Comparison of ENCODE assay signal across 18 cellular contexts in the genomic region with DNA sequence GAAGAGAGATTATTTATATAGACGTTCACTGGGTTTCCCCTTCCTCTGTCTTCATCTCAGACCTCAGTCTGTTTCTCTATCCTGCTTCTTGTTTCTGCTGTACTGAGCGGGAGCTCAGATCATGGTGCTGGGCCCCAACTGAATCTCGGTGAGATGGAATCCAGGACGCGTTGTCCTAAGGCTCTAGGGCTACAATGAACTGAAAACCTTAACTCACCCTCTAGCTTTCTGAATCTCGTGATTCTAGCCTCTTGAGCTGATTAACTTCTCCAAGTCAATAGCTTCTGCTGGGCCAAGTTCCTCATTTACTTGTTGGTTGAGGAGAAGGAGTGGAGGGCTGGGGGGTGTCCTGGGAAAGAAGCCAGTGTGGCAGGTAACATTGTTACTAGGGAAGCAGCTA. TPM values are rescaled to one million over a fixed set of nuclear protein-coding genes. Genes with fewer than 3 reads are reported as not detected.
A peak's percentile ranks its signal among the peaks of the same experiment; 100 is the strongest.
DNase-seq lines count a peak whose midpoint lies in the region; ATAC-seq, FAIRE-seq and TF ChIP-seq lines count a peak whose summit lies in the region.
"Had no signal": no experiment of that assay in that cellular context is flagged by ENCODE, and none has a peak within 500 bp of the region (broad histone marks: within the 10 kb centered on the region; RNA-seq: fewer than 3 reads in every experiment).

No MANE protein-coding gene starts in this region.

- intact Hi-C loops in kidney (cut with DNase I) = no loop called here

- H3K9ac ChIP-seq in kidney (ENCODE audit: low read length in 2 of 2) = peak overlapping the region; percentile 41 to 55

- H3K27ac ChIP-seq in Peyer's patch (peak overlapping the region in 3 of 4 donors; percentile 50 to 70 (median 67)), kidney (ENCODE audit: low read depth in 2 of 2, low read length in 2 of 2) (peak overlapping the region; percentile 80 to 84)
- H3K27ac ChIP-seq: SJSA1, tibial artery had no signal

- TF ChIP-seq POLR2A in H54 (IDR thresholded peaks at IDR 0.05; ENCODE audit: low read depth, low read length) (no peak), Peyer's patch (IDR thresholded peaks at IDR 0.05) (no peak)

- no peak overlapping the region for H3K4me3 Mint-ChIP-seq in activated T-cell treated with anti-CD3 and anti-CD28 coated beads, Interleukin-2, amount 50 U/mL, for 24 hours
- H3K4me3 Mint-ChIP-seq: activated CD8-positive, alpha-beta T cell treated with anti-CD3 and anti-CD28 coated beads, Interleukin-2, amount 10 ng/mL, durations not matched to agents 7 days and 5 days; natural killer cell treated with Interleukin-12 subunit alpha and Interleukin-12 subunit beta and Interleukin-15 and Interleukin-18, amount 100 ng/mL, for 72 hours had no signal

- H3K27ac Mint-ChIP-seq in activated T-cell treated with anti-CD3 and anti-CD28 coated beads, Interleukin-2, amount 50 U/mL, for 24 hours = no peak overlapping the region
- H3K27ac Mint-ChIP-seq: activated CD8-positive, alpha-beta T cell treated with anti-CD3 and anti-CD28 coated beads, Interleukin-2, amount 10 ng/mL, durations not matched to agents 7 days and 5 days; natural killer cell treated with Interleukin-12 subunit alpha and Interleukin-12 subunit beta and Interleukin-15 and Interleukin-18, amount 100 ng/mL, for 72 hours had no signal

- FAIRE-seq in H54 (lab: Jason Lieb, UNC) (peak; percentile 45), kidney (lab: Jason Lieb, UNC) (no peak)
- FAIRE-seq: TTC549 had no signal

- peaks cover 10% of the 10 kb centered on the region for H3K4me1 Mint-ChIP-seq in activated T-cell treated with anti-CD3 and anti-CD28 coated beads, Interleukin-2, amount 50 U/mL, for 24 hours (ENCODE audit: low read depth)

- DNase-seq in H54 (ENCODE audit: insufficient read length, low spot score) = no peak
- DNase-seq in Peyer's patch = peak in 2 of 3 donors; percentile 46 to 50
- DNase-seq in kidney = no peak
- DNase-seq in pons (ENCODE audit: low spot score) = peak; percentile 61
- no peak for DNase-seq in ACHN
- no peak for DNase-seq in activated T-cell treated with anti-CD3 and anti-CD28 coated beads, Interleukin-2, amount 50 U/mL, for 24 hours
- DNase-seq: activated CD8-positive, alpha-beta T cell treated with anti-CD3 and anti-CD28 coated beads, Interleukin-2, amount 10 ng/mL, durations not matched to agents 7 days and 5 days; anterior cingulate cortex; retina; stimulated activated CD4-positive, alpha-beta T cell treated with anti-CD3 and anti-CD28 coated beads, Interleukin-1b, Interleukin-23, amount 100 ng/mL, for 48 hours; stimulated activated CD8-positive, alpha-beta memory T cell treated with anti-CD3 and anti-CD28 coated beads, Interleukin-4, amount 100 ng/mL, for 48 hours had no signal

- H3K27me3 ChIP-seq in Peyer's patch = no peaks in the 10 kb centered on the region
- H3K27me3 ChIP-seq: SJSA1, tibial artery had no signal

- in situ Hi-C loops in ACHN (cut with HindIII; ENCODE audit: low pct_ligation_motif_present, low pct_unique_long_range_greater_than_20kb, low sequenced_read_pairs) = no loop called here

- H3K4me3 ChIP-seq in Peyer's patch = peak overlapping the region in 3 of 4 donors; percentile 17 to 49 (median 48)
- peak overlapping the region; percentile 36 to 77 for H3K4me3 ChIP-seq in kidney (ENCODE audit: low read length in 2 of 2)
- H3K4me3 ChIP-seq: coronary artery, SJSA1, tibial artery had no signal

- no peaks in the 10 kb centered on the region for H3K9me3 ChIP-seq in Peyer's patch
- no peaks in the 10 kb centered on the region for H3K9me3 ChIP-seq in kidney (ENCODE audit: control insufficient read depth in 1 of 2, low read length in 2 of 2)
- H3K9me3 ChIP-seq: SJSA1, tibial artery had no signal

- H3K36me3 ChIP-seq in Peyer's patch = no peaks in the 10 kb centered on the region
- no peaks in the 10 kb centered on the region for H3K36me3 ChIP-seq in kidney (ENCODE audit: control insufficient read depth in 1 of 2, insufficient read depth in 2 of 2, low read length in 2 of 2)
- H3K36me3 ChIP-seq: SJSA1, tibial artery had no signal

- ATAC-seq in GM19455 (IDR thresholded peaks at IDR 0.05; ENCODE audit: unreplicated experiment) (no peak), GM18870 (IDR thresholded peaks at IDR 0.05; ENCODE audit: unreplicated experiment) (no peak)
- ATAC-seq: activated CD8-positive, alpha-beta T cell treated with anti-CD3 and anti-CD28 coated beads, Interleukin-2, amount 10 ng/mL, durations not matched to agents 7 days and 5 days; natural killer cell treated with Interleukin-12 subunit alpha and Interleukin-12 subunit beta and Interleukin-15 and Interleukin-18, amount 100 ng/mL, for 72 hours had no signal

- H3K27me3 Mint-ChIP-seq in activated T-cell treated with anti-CD3 and anti-CD28 coated beads, Interleukin-2, amount 50 U/mL, for 24 hours = peaks cover 5% of the 10 kb centered on the region

- H3K4me1 ChIP-seq in Peyer's patch (peaks cover 0 to 15% (median 0%) of the 10 kb centered on the region in 4 donors), kidney (ENCODE audit: control insufficient read depth in 1 of 2, insufficient read depth in 1 of 2, low read depth in 1 of 2, low read length in 2 of 2) (peaks cover 6 to 12% of the 10 kb centered on the region in 2 donors)
- H3K4me1 ChIP-seq: SJSA1, tibial artery had no signal

- H3K36me3 Mint-ChIP-seq in activated T-cell treated with anti-CD3 and anti-CD28 coated beads, Interleukin-2, amount 50 U/mL, for 24 hours (ENCODE audit: low read depth) = no peaks in the 10 kb centered on the region
- H3K36me3 Mint-ChIP-seq: natural killer cell treated with Interleukin-12 subunit alpha and Interleukin-12 subunit beta and Interleukin-15 and Interleukin-18, amount 100 ng/mL, for 72 hours had no signal

- TF ChIP-seq CTCF in Peyer's patch (IDR thresholded peaks at IDR 0.05) (no peak), kidney (IDR thresholded peaks at IDR 0.05; ENCODE audit: borderline replicate concordance, extremely low read depth, insufficient read depth) (no peak)

- no peaks in the 10 kb centered on the region for H3K9me3 Mint-ChIP-seq in activated T-cell treated with anti-CD3 and anti-CD28 coated beads, Interleukin-2, amount 50 U/mL, for 24 hours
- H3K9me3 Mint-ChIP-seq: natural killer cell treated with Interleukin-12 subunit alpha and Interleukin-12 subunit beta and Interleukin-15 and Interleukin-18, amount 100 ng/mL, for 72 hours had no signal

RNA-seq across cellular contexts. Expression of gene MAP3K13, which starts 32.7 kb away (rescaled TPM):
- total RNA-seq in Peyer's patch (10 to 100 TPM; 40.4 to 60.2 (median 52.1) TPM), kidney (44.1 TPM)
- polyA plus RNA-seq in kidney (ENCODE audit: insufficient read depth, low read depth, low replicate concordance) = 33.0 TPM

Comparison
In these comparisons a context has a peak if more than half of its experiments do, and no peak if none do; other contexts are left out.
1. DNase-seq: peak in Peyer's patch (2 of 3) and pons (single experiment); none in H54 (single experiment), kidney (single experiment), ACHN (single experiment) and activated T-cell treated with anti-CD3 and anti-CD28 coated beads, Interleukin-2, amount 50 U/mL, for 24 hours (single experiment).